ENCODE assay signal across 2 cellular contexts in genomic region chr20:51531712-51532456, GRCh38.
TF ChIP-seq lines count a peak whose summit lies in the region.

No MANE protein-coding gene starts in this region.

TF ChIP-seq in A549, 52 proteins besides CTCF, POLR2A, EP300 and RAD21 (continued from another document):
- TF ChIP-seq MAFK (IDR thresholded peaks at IDR 0.05; ENCODE audit: partially characterized antibody) = peak; percentile 50

TF ChIP-seq in IMR-90, 13 proteins besides CTCF, POLR2A, EP300 and RAD21 (continued from another document):
- TF ChIP-seq CHD1 (IDR thresholded peaks at IDR 0.05; ENCODE audit: low read depth, low read length) = no peak
